Comparison of ENCODE assay signal across 1 cellular context in the genomic region with DNA sequence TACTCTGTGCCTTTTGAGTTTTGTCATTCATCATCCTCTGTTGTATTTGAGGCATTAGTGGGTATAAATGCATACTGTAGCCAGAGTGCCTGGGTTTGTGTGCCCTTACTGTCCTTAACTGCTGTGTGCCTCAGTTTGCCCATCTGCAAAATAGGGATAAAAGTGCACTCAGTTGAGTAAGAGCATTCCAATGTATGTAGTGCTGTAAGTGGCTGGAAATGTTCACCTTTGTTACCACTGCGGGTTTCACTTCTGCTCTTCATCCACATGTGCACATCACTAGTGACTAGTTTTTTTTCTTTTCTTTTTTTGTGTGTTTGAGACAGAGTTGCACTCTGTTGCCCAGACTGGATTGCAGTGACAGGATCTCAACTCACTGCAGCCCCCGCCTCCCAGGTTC.
TF ChIP-seq lines count a peak whose summit lies in the region.

No MANE protein-coding gene starts in this region.

TF ChIP-seq in HepG2, 621 proteins besides CTCF, POLR2A, EP300 and RAD21:
- TF ChIP-seq ZNF629 (CRISPR knock-in tag; conservative IDR thresholded peaks at IDR 0.05) (peak; percentile 94), TFDP2 (CRISPR knock-in tag; IDR thresholded peaks at IDR 0.05) (no peak), ZMYM3 (CRISPR knock-in tag; IDR thresholded peaks at IDR 0.05) (peak; percentile 16; the same call in 1 of the 2 replicates)
